In genomic region chr6:14117158-14118090, GRCh38 we compare ENCODE assay signal across 8 cellular contexts. TPM values are rescaled to one million over a fixed set of nuclear protein-coding genes. Genes with fewer than 3 reads are reported as not detected.
DNase-seq lines count a peak whose midpoint lies in the region; ATAC-seq and TF ChIP-seq lines count a peak whose summit lies in the region.

Gene CD83, plus strand, starts transcription at chr6:14117772. Its CDS starts 40 bp downstream, at chr6:14117812.

- H3K9me3 ChIP-seq in Caco-2 (no peaks in the 10 kb centered on the region), thoracic aorta (no peaks in the 10 kb centered on the region)

- H3K36me3 ChIP-seq in Caco-2 (ENCODE audit: control insufficient read depth, insufficient read depth, low read length) (no peaks in the 10 kb centered on the region), thoracic aorta (no peaks in the 10 kb centered on the region)

- intact Hi-C loops in Caco-2 (cut with micrococcal nuclease; ENCODE audit: unreplicated experiment) = no loop called here

- peak; percentile 98 for TF ChIP-seq POLR2A in Raji (IDR thresholded peaks at IDR 0.05; ENCODE audit: insufficient read depth, low read depth, low read length)

- H3K27me3 ChIP-seq in Caco-2 (replicated peaks; ENCODE audit: control insufficient read depth, insufficient read depth, low read length) = no peaks in the 10 kb centered on the region
- H3K27me3 ChIP-seq in thoracic aorta (replicated peaks; ENCODE audit: insufficient read depth) = no peaks in the 10 kb centered on the region

- peak within 1 kb of the TSS; percentile 81 for H3K4me3 Mint-ChIP-seq in Caco-2 (ENCODE audit: unreplicated experiment)

- peaks cover 15% of the 10 kb centered on the region for H3K27me3 Mint-ChIP-seq in Caco-2 (ENCODE audit: insufficient read depth, unreplicated experiment)

- no peaks in the 10 kb centered on the region for H3K4me1 Mint-ChIP-seq in Caco-2 (ENCODE audit: low read depth, unreplicated experiment)

- peak in 1 of 2 experiments; percentile 30 for TF ChIP-seq CTCF in Caco-2 (IDR thresholded peaks at IDR 0.05; ENCODE audit: insufficient read depth in 1 of 2, low read depth in 1 of 2, low read length in 1 of 2, severe bottlenecking in 1 of 2, unreplicated experiment in 1 of 2)
- no peak for TF ChIP-seq CTCF in omental fat pad (IDR thresholded peaks at IDR 0.05)
- no peak for TF ChIP-seq CTCF in thoracic aorta (IDR thresholded peaks at IDR 0.05)

- H3K4me3 ChIP-seq in Caco-2 (ENCODE audit: low read depth, low read length) (peak within 1 kb of the TSS; percentile 58), thoracic aorta (peak within 1 kb of the TSS; percentile 84)

- DNase-seq in Caco-2 (peak; percentile 50 to 59), HS-27A (ENCODE audit: low read depth) (peak; percentile 22), activated gamma-delta T cell (lab: John Stamatoyannopoulos, UW) (peak; percentile 84), germinal center (ENCODE audit: low spot score) (peak; percentile 98), omental fat pad (ENCODE audit: low spot score) (no peak), thoracic aorta (ENCODE audit: low spot score) (no peak)

- ATAC-seq in GM19452 (IDR thresholded peaks at IDR 0.05; ENCODE audit: unreplicated experiment) = peak; percentile 64
- peak; percentile 87 for ATAC-seq in omental fat pad (ENCODE audit: low FRiP score)
- no peak for ATAC-seq in thoracic aorta (ENCODE audit: insufficient number of reproducible peaks, low FRiP score, low read depth)

- POLR2A ChIA-PET in Caco-2 (lab: Charles Lee) = no interaction called here

- H3K27ac ChIP-seq in thoracic aorta = no peak within 1 kb of the TSS

- H3K27ac Mint-ChIP-seq in Caco-2 (ENCODE audit: unreplicated experiment) = no peak within 1 kb of the TSS

- no peaks in the 10 kb centered on the region for H3K9me3 Mint-ChIP-seq in Caco-2 (ENCODE audit: unreplicated experiment)

- H3K4me1 ChIP-seq in Caco-2 (peaks cover 4% of the 10 kb centered on the region; the same call in 1 of the 2 replicates), thoracic aorta (ENCODE audit: control insufficient read depth in 1 of 2, low read depth in 2 of 2) (peaks cover 4 to 10% of the 10 kb centered on the region in 2 donors)

- CTCF ChIA-PET in Caco-2 (lab: Charles Lee) = no interaction called here

- BruUV-seq in Caco-2 (replicated peaks; lab: Mats Ljungman, UMichigan) = no TSS peak

- H3K36me3 Mint-ChIP-seq in Caco-2 (ENCODE audit: insufficient read depth, unreplicated experiment) = no peaks in the 10 kb centered on the region

RNA-seq across cellular contexts. Expression of gene CD83, which starts in this region (rescaled TPM):
- total RNA-seq in Caco-2 (2022) (0.77 and 1.0 TPM in 2 replicates), omental fat pad (10 to 100 TPM in 2 of 4 donors, 1 to 10 TPM in 2; 4.9 to 20.4 (median 12.4) TPM), thoracic aorta (1 to 10 TPM; 1.1 to 8.0 TPM)

Comparison
In these comparisons a context has a peak if more than half of its experiments do, and no peak if none do; other contexts are left out.
1. DNase-seq: peak in Caco-2 (2 of 2), HS-27A (single experiment), activated gamma-delta T cell (single experiment) and germinal center (single experiment); none in omental fat pad (single experiment) and thoracic aorta (single experiment).